Comparison of ENCODE assay signal across 20 cellular contexts in genomic region chr19:5121286-5122120, GRCh38.
DNase-seq lines count a peak whose midpoint lies in the region; ATAC-seq and TF ChIP-seq lines count a peak whose summit lies in the region.
"Had no signal": no experiment of that assay in that cellular context is flagged by ENCODE, and none has a peak within 500 bp of the region (broad histone marks: within the 10 kb centered on the region; RNA-seq: fewer than 3 reads in every experiment).

No MANE protein-coding gene starts in this region.

- H3K9me3 ChIP-seq in T-helper 17 cell (ENCODE audit: control insufficient read depth, low read length, poor library complexity, severe bottlenecking) = no peaks in the 10 kb centered on the region
- H3K9me3 ChIP-seq: breast epithelium, SJSA1, testis had no signal

- no peak for ATAC-seq in activated CD8-positive, alpha-beta memory T cell treated with anti-CD3 and anti-CD28 coated beads, Interleukin-2, amount 10 ng/mL, durations not matched to agents 7 days and 5 days
- no peak for ATAC-seq in T-helper 17 cell
- no peak for ATAC-seq in activated CD4-positive, CD25-positive, alpha-beta regulatory T cell treated with anti-CD3 and anti-CD28 coated beads, Interleukin-2, amount 50 U/mL, for 24 hours

- no peak overlapping the region for H3K4me3 Mint-ChIP-seq in activated CD8-positive, alpha-beta memory T cell treated with anti-CD3 and anti-CD28 coated beads, Interleukin-2, amount 10 ng/mL, durations not matched to agents 7 days and 5 days
- H3K4me3 Mint-ChIP-seq in T-helper 17 cell (no peak overlapping the region), endothelial cell (ENCODE audit: unreplicated experiment) (peak overlapping the region; percentile 81), progenitor cell of endocrine pancreas (ENCODE audit: low read depth) (no peak overlapping the region), type B pancreatic cell (no peak overlapping the region)
- H3K4me3 Mint-ChIP-seq: activated naive CD4-positive, alpha-beta T cell treated with anti-CD3 and anti-CD28 coated beads, Interleukin-2, amount 50 U/mL, for 24 hours had no signal

- H3K4me1 Mint-ChIP-seq in activated CD8-positive, alpha-beta memory T cell treated with anti-CD3 and anti-CD28 coated beads, Interleukin-2, amount 10 ng/mL, durations not matched to agents 7 days and 5 days = peaks cover 18% of the 10 kb centered on the region
- H3K4me1 Mint-ChIP-seq in T-helper 17 cell (peaks cover 8% of the 10 kb centered on the region), endothelial cell (ENCODE audit: unreplicated experiment) (peaks cover 17% of the 10 kb centered on the region), progenitor cell of endocrine pancreas (ENCODE audit: low read depth) (peaks cover 11% of the 10 kb centered on the region), type B pancreatic cell (ENCODE audit: unreplicated experiment) (peaks cover 13% of the 10 kb centered on the region)

- TF ChIP-seq CTCF in endothelial cell (IDR thresholded peaks at IDR 0.05; ENCODE audit: unreplicated experiment) = no peak
- TF ChIP-seq CTCF in progenitor cell of endocrine pancreas (IDR thresholded peaks at IDR 0.05; ENCODE audit: unreplicated experiment) = no peak
- TF ChIP-seq CTCF in type B pancreatic cell (conservative IDR thresholded peaks at IDR 0.05) = no peak

- DNase-seq in activated CD8-positive, alpha-beta memory T cell treated with anti-CD3 and anti-CD28 coated beads, Interleukin-2, amount 10 ng/mL, durations not matched to agents 7 days and 5 days = no peak
- no peak for DNase-seq in activated CD8-positive, alpha-beta memory T cell treated with anti-CD3 and anti-CD28 coated beads for 24 hours
- DNase-seq in T-helper 17 cell (no peak), endothelial cell (ENCODE audit: low spot score) (no peak), progenitor cell of endocrine pancreas (ENCODE audit: low spot score, unreplicated experiment) (no peak), type B pancreatic cell (ENCODE audit: extremely low spot score, unreplicated experiment) (no peak)
- no peak for DNase-seq in activated CD4-positive, CD25-positive, alpha-beta regulatory T cell treated with anti-CD3 and anti-CD28 coated beads, Interleukin-2, amount 50 U/mL, for 72 hours
- DNase-seq: 8988T; activated CD4-positive, alpha-beta T cell treated with anti-CD3 and anti-CD28 coated beads for 48 hours; effector CD8-positive, alpha-beta T cell; H7; NCI-H1105 treated with DMSO at 0.1 percent for 48 hours; NCI-H774; PC-9; T1000; testis had no signal

- H3K27ac Mint-ChIP-seq in activated CD8-positive, alpha-beta memory T cell treated with anti-CD3 and anti-CD28 coated beads, Interleukin-2, amount 10 ng/mL, durations not matched to agents 7 days and 5 days = peak overlapping the region; percentile 17
- H3K27ac Mint-ChIP-seq in T-helper 17 cell (peak overlapping the region; percentile 65), endothelial cell (ENCODE audit: unreplicated experiment) (peak overlapping the region; percentile 48), progenitor cell of endocrine pancreas (peak overlapping the region; percentile 52), type B pancreatic cell (no peak overlapping the region)
- H3K27ac Mint-ChIP-seq: activated naive CD4-positive, alpha-beta T cell treated with anti-CD3 and anti-CD28 coated beads, Interleukin-2, amount 50 U/mL, for 24 hours had no signal

- H3K36me3 Mint-ChIP-seq in activated CD8-positive, alpha-beta memory T cell treated with anti-CD3 and anti-CD28 coated beads, Interleukin-2, amount 10 ng/mL, durations not matched to agents 7 days and 5 days = no peaks in the 10 kb centered on the region
- peaks cover 2% of the 10 kb centered on the region for H3K36me3 Mint-ChIP-seq in T-helper 17 cell (ENCODE audit: low read depth)
- H3K36me3 Mint-ChIP-seq in endothelial cell (ENCODE audit: low read depth, unreplicated experiment) = peaks cover 18% of the 10 kb centered on the region
- H3K36me3 Mint-ChIP-seq in progenitor cell of endocrine pancreas (ENCODE audit: insufficient read depth) = peaks cover 13% of the 10 kb centered on the region
- H3K36me3 Mint-ChIP-seq in type B pancreatic cell = peaks cover 5% of the 10 kb centered on the region

- no peaks in the 10 kb centered on the region for H3K27me3 Mint-ChIP-seq in activated CD8-positive, alpha-beta memory T cell treated with anti-CD3 and anti-CD28 coated beads, Interleukin-2, amount 10 ng/mL, durations not matched to agents 7 days and 5 days
- H3K27me3 Mint-ChIP-seq in T-helper 17 cell (no peaks in the 10 kb centered on the region), endothelial cell (ENCODE audit: unreplicated experiment) (peaks cover 11% of the 10 kb centered on the region), progenitor cell of endocrine pancreas (no peaks in the 10 kb centered on the region), type B pancreatic cell (no peaks in the 10 kb centered on the region)
- H3K27me3 Mint-ChIP-seq: activated naive CD4-positive, alpha-beta T cell treated with anti-CD3 and anti-CD28 coated beads, Interleukin-2, amount 50 U/mL, for 24 hours had no signal

- no peaks in the 10 kb centered on the region for H3K9me3 Mint-ChIP-seq in activated CD8-positive, alpha-beta memory T cell treated with anti-CD3 and anti-CD28 coated beads, Interleukin-2, amount 10 ng/mL, durations not matched to agents 7 days and 5 days (ENCODE audit: low read depth)
- H3K9me3 Mint-ChIP-seq in endothelial cell (ENCODE audit: unreplicated experiment) (peaks cover 1% of the 10 kb centered on the region), progenitor cell of endocrine pancreas (ENCODE audit: low read depth) (no peaks in the 10 kb centered on the region), type B pancreatic cell (no peaks in the 10 kb centered on the region)
- H3K9me3 Mint-ChIP-seq: activated naive CD4-positive, alpha-beta T cell treated with anti-CD3 and anti-CD28 coated beads, Interleukin-2, amount 50 U/mL, for 24 hours had no signal

- CTCF ChIA-PET in activated CD8-positive, alpha-beta memory T cell treated with anti-CD3 and anti-CD28 coated beads, Interleukin-2, amount 10 ng/mL, durations not matched to agents 7 days and 5 days (lab: Charles Lee) = interaction anchor here (1.3 kb wide), 1 partner anchor 73 kb away, joined by 3 read pairs; no protein-coding TSS in a partner anchor
